Comparison of ENCODE assay signal across 1 cellular context in the genomic region with DNA sequence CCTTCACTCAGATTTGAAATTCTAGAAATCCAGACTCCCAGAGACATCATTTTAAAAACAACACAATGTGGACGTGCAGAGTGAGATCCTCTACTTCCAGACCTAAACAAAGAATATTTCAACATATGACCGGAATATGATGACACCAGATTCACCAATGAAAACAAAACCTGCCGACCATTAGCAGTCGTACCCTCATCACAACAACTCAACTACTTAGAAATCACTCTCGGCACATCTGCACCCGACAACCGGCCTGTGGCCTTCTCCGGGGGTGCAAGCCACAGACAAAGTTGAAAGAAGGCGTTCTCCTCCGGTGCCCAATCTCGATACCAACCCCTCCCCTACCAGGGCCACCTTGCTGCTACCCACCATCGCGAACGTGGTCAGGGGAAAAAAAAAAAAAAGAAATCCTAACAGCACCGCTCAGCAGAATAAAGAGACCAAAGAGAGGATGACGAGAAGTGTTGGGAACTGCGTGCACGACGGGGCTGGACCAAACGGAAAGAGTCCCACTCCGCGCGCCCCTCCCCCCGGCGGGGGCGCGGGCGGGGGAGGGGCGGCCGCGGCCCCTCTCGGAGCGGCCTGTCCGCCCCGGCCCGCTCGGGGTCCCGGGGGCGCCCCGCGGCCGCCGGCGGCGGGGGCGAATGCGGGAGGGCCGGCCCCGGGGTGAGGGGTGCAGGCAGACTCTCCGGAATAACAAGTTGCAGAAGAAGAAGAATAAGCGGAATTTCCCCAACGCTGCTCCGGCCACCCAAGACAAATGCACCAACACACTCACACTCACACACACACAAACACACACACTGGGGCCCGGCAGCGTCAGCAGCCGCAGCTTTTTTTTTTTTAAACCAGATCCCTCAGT.
TF ChIP-seq lines count a peak whose summit lies in the region.

No MANE protein-coding gene starts in this region.

TF ChIP-seq in HepG2, 621 proteins besides CTCF, POLR2A, EP300 and RAD21 (continued from another document and continues in another):
- TF ChIP-seq, protein P1, sequence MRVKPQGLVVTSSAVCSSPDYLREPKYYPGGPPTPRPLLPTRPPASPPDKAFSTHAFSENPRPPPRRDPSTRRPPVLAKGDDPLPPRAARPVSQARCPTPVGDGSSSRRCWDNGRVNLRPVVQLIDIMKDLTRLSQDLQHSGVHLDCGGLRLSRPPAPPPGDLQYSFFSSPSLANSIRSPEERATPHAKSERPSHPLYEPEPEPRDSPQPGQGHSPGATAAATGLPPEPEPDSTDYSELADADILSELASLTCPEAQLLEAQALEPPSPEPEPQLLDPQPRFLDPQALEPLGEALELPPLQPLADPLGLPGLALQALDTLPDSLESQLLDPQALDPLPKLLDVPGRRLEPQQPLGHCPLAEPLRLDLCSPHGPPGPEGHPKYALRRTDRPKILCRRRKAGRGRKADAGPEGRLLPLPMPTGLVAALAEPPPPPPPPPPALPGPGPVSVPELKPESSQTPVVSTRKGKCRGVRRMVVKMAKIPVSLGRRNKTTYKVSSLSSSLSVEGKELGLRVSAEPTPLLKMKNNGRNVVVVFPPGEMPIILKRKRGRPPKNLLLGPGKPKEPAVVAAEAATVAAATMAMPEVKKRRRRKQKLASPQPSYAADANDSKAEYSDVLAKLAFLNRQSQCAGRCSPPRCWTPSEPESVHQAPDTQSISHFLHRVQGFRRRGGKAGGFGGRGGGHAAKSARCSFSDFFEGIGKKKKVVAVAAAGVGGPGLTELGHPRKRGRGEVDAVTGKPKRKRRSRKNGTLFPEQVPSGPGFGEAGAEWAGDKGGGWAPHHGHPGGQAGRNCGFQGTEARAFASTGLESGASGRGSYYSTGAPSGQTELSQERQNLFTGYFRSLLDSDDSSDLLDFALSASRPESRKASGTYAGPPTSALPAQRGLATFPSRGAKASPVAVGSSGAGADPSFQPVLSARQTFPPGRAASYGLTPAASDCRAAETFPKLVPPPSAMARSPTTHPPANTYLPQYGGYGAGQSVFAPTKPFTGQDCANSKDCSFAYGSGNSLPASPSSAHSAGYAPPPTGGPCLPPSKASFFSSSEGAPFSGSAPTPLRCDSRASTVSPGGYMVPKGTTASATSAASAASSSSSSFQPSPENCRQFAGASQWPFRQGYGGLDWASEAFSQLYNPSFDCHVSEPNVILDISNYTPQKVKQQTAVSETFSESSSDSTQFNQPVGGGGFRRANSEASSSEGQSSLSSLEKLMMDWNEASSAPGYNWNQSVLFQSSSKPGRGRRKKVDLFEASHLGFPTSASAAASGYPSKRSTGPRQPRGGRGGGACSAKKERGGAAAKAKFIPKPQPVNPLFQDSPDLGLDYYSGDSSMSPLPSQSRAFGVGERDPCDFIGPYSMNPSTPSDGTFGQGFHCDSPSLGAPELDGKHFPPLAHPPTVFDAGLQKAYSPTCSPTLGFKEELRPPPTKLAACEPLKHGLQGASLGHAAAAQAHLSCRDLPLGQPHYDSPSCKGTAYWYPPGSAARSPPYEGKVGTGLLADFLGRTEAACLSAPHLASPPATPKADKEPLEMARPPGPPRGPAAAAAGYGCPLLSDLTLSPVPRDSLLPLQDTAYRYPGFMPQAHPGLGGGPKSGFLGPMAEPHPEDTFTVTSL (CRISPR knock-in tag; IDR thresholded peaks at IDR 0.05; ENCODE audit: borderline replicate concordance) = peak; percentile 43; the same call in 1 of the 2 replicates
- TF ChIP-seq ZNF878 (CRISPR knock-in tag; IDR thresholded peaks at IDR 0.05) (no peak), KLF11 (CRISPR knock-in tag; IDR thresholded peaks at IDR 0.05) (no peak), HMG20B (CRISPR knock-in tag; conservative IDR thresholded peaks at IDR 0.05) (no peak), KMT2B (CRISPR knock-in tag; IDR thresholded peaks at IDR 0.05) (peak; percentile 48; the same call in 1 of the 2 replicates), RFX3 (CRISPR knock-in tag; IDR thresholded peaks at IDR 0.05) (no peak), RBM39 (IDR thresholded peaks at IDR 0.05; ENCODE audit: low read depth, low read length, poor library complexity, severe bottlenecking) (no peak), ZNF776 (CRISPR knock-in tag; IDR thresholded peaks at IDR 0.05) (no peak), ESRRA (CRISPR knock-in tag; IDR thresholded peaks at IDR 0.05; ENCODE audit: low read depth) (no peak), MEIS1 (CRISPR knock-in tag; IDR thresholded peaks at IDR 0.05; ENCODE audit: borderline replicate concordance) (no peak), SMAD1 (CRISPR knock-in tag; IDR thresholded peaks at IDR 0.05; ENCODE audit: borderline replicate concordance, low read depth) (no peak), TBX3 (IDR thresholded peaks at IDR 0.05; ENCODE audit: borderline replicate concordance) (no peak), GABPA (IDR thresholded peaks at IDR 0.05; ENCODE audit: low read depth, low read length) (no peak), GABPA (CRISPR knock-in tag; IDR thresholded peaks at IDR 0.05; ENCODE audit: low read depth) (peak; percentile 15; the same call in 1 of the 2 replicates), ZNF747 (CRISPR knock-in tag; IDR thresholded peaks at IDR 0.05; ENCODE audit: borderline replicate concordance) (no peak), FOXK2 (IDR thresholded peaks at IDR 0.05) (peak; percentile 73), SP1 (IDR thresholded peaks at IDR 0.05) (no peak), SP1 (CRISPR knock-in tag; IDR thresholded peaks at IDR 0.05) (no peak), ARHGAP35 (CRISPR knock-in tag; IDR thresholded peaks at IDR 0.05; ENCODE audit: borderline replicate concordance) (no peak), ZEB1 (IDR thresholded peaks at IDR 0.05; ENCODE audit: insufficient replicate concordance, low read depth) (no peak), TP53 (CRISPR knock-in tag; conservative IDR thresholded peaks at IDR 0.05) (no peak; the same call in 1 of the 2 replicates)
- TF ChIP-seq, protein P2, sequence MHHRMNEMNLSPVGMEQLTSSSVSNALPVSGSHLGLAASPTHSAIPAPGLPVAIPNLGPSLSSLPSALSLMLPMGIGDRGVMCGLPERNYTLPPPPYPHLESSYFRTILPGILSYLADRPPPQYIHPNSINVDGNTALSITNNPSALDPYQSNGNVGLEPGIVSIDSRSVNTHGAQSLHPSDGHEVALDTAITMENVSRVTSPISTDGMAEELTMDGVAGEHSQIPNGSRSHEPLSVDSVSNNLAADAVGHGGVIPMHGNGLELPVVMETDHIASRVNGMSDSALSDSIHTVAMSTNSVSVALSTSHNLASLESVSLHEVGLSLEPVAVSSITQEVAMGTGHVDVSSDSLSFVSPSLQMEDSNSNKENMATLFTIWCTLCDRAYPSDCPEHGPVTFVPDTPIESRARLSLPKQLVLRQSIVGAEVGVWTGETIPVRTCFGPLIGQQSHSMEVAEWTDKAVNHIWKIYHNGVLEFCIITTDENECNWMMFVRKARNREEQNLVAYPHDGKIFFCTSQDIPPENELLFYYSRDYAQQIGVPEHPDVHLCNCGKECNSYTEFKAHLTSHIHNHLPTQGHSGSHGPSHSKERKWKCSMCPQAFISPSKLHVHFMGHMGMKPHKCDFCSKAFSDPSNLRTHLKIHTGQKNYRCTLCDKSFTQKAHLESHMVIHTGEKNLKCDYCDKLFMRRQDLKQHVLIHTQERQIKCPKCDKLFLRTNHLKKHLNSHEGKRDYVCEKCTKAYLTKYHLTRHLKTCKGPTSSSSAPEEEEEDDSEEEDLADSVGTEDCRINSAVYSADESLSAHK (CRISPR knock-in tag; IDR thresholded peaks at IDR 0.05; ENCODE audit: borderline replicate concordance) = no peak
- TF ChIP-seq, protein P3, sequence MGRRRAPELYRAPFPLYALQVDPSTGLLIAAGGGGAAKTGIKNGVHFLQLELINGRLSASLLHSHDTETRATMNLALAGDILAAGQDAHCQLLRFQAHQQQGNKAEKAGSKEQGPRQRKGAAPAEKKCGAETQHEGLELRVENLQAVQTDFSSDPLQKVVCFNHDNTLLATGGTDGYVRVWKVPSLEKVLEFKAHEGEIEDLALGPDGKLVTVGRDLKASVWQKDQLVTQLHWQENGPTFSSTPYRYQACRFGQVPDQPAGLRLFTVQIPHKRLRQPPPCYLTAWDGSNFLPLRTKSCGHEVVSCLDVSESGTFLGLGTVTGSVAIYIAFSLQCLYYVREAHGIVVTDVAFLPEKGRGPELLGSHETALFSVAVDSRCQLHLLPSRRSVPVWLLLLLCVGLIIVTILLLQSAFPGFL (CRISPR knock-in tag; IDR thresholded peaks at IDR 0.05) = no peak
- TF ChIP-seq, protein P4, sequence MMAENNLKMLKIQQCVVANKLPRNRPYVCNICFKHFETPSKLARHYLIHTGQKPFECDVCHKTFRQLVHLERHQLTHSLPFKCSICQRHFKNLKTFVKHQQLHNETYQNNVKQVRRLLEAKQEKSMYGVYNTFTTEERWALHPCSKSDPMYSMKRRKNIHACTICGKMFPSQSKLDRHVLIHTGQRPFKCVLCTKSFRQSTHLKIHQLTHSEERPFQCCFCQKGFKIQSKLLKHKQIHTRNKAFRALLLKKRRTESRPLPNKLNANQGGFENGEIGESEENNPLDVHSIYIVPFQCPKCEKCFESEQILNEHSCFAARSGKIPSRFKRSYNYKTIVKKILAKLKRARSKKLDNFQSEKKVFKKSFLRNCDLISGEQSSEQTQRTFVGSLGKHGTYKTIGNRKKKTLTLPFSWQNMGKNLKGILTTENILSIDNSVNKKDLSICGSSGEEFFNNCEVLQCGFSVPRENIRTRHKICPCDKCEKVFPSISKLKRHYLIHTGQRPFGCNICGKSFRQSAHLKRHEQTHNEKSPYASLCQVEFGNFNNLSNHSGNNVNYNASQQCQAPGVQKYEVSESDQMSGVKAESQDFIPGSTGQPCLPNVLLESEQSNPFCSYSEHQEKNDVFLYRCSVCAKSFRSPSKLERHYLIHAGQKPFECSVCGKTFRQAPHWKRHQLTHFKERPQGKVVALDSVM (CRISPR knock-in tag; IDR thresholded peaks at IDR 0.05) = no peak
- TF ChIP-seq, protein P5, sequence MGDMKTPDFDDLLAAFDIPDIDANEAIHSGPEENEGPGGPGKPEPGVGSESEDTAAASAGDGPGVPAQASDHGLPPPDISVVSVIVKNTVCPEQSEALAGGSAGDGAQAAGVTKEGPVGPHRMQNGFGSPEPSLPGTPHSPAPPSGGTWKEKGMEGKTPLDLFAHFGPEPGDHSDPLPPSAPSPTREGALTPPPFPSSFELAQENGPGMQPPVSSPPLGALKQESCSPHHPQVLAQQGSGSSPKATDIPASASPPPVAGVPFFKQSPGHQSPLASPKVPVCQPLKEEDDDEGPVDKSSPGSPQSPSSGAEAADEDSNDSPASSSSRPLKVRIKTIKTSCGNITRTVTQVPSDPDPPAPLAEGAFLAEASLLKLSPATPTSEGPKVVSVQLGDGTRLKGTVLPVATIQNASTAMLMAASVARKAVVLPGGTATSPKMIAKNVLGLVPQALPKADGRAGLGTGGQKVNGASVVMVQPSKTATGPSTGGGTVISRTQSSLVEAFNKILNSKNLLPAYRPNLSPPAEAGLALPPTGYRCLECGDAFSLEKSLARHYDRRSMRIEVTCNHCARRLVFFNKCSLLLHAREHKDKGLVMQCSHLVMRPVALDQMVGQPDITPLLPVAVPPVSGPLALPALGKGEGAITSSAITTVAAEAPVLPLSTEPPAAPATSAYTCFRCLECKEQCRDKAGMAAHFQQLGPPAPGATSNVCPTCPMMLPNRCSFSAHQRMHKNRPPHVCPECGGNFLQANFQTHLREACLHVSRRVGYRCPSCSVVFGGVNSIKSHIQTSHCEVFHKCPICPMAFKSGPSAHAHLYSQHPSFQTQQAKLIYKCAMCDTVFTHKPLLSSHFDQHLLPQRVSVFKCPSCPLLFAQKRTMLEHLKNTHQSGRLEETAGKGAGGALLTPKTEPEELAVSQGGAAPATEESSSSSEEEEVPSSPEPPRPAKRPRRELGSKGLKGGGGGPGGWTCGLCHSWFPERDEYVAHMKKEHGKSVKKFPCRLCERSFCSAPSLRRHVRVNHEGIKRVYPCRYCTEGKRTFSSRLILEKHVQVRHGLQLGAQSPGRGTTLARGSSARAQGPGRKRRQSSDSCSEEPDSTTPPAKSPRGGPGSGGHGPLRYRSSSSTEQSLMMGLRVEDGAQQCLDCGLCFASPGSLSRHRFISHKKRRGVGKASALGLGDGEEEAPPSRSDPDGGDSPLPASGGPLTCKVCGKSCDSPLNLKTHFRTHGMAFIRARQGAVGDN (CRISPR knock-in tag; IDR thresholded peaks at IDR 0.05) = peak; percentile 58
- TF ChIP-seq, protein P6, sequence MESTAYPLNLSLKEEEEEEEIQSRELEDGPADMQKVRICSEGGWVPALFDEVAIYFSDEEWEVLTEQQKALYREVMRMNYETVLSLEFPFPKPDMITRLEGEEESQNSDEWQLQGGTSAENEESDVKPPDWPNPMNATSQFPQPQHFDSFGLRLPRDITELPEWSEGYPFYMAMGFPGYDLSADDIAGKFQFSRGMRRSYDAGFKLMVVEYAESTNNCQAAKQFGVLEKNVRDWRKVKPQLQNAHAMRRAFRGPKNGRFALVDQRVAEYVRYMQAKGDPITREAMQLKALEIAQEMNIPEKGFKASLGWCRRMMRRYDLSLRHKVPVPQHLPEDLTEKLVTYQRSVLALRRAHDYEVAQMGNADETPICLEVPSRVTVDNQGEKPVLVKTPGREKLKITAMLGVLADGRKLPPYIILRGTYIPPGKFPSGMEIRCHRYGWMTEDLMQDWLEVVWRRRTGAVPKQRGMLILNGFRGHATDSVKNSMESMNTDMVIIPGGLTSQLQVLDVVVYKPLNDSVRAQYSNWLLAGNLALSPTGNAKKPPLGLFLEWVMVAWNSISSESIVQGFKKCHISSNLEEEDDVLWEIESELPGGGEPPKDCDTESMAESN (CRISPR knock-in tag; conservative IDR thresholded peaks at IDR 0.05) = peak; percentile 29; the same call in 1 of the 2 replicates
- TF ChIP-seq, protein P7, sequence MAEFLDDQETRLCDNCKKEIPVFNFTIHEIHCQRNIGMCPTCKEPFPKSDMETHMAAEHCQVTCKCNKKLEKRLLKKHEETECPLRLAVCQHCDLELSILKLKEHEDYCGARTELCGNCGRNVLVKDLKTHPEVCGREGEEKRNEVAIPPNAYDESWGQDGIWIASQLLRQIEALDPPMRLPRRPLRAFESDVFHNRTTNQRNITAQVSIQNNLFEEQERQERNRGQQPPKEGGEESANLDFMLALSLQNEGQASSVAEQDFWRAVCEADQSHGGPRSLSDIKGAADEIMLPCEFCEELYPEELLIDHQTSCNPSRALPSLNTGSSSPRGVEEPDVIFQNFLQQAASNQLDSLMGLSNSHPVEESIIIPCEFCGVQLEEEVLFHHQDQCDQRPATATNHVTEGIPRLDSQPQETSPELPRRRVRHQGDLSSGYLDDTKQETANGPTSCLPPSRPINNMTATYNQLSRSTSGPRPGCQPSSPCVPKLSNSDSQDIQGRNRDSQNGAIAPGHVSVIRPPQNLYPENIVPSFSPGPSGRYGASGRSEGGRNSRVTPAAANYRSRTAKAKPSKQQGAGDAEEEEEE (CRISPR knock-in tag; IDR thresholded peaks at IDR 0.05; ENCODE audit: borderline replicate concordance) = no peak
- TF ChIP-seq, protein P8, sequence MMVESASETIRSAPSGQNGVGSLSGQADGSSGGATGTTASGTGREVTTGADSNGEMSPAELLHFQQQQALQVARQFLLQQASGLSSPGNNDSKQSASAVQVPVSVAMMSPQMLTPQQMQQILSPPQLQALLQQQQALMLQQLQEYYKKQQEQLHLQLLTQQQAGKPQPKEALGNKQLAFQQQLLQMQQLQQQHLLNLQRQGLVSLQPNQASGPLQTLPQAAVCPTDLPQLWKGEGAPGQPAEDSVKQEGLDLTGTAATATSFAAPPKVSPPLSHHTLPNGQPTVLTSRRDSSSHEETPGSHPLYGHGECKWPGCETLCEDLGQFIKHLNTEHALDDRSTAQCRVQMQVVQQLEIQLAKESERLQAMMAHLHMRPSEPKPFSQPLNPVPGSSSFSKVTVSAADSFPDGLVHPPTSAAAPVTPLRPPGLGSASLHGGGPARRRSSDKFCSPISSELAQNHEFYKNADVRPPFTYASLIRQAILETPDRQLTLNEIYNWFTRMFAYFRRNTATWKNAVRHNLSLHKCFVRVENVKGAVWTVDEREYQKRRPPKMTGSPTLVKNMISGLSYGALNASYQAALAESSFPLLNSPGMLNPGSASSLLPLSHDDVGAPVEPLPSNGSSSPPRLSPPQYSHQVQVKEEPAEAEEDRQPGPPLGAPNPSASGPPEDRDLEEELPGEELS (CRISPR knock-in tag; IDR thresholded peaks at IDR 0.05) = peak; percentile 38; the same call in 1 of the 2 replicates
